In genomic region chr4:73603854-73604584, GRCh38 we compare ENCODE assay signal across 2 cellular contexts.
TF ChIP-seq lines count a peak whose summit lies in the region.

No MANE protein-coding gene starts in this region.

TF ChIP-seq in GM12878, 131 proteins besides CTCF, POLR2A, EP300 and RAD21 (continues in another document):
- no peak for TF ChIP-seq ESRRA (IDR thresholded peaks at IDR 0.05; ENCODE audit: low read length)
- TF ChIP-seq HDGF (IDR thresholded peaks at IDR 0.05), result peak; percentile 87; the same call in 1 of the 2 replicates
- TF ChIP-seq TARDBP (IDR thresholded peaks at IDR 0.05; ENCODE audit: borderline replicate concordance), result no peak
- TF ChIP-seq ATF7 (IDR thresholded peaks at IDR 0.05; ENCODE audit: low read depth), result 0 out of 2 replicates have a peak, but pooled peaks have one; percentile 16
- TF ChIP-seq IKZF2 (IDR thresholded peaks at IDR 0.05), result 0 out of 4 replicates have a peak, but pooled peaks of 1 of the 2 experiments have one; percentile 18
- peak; percentile 22; the same call in 1 of the 2 replicates for TF ChIP-seq ZNF592 (IDR thresholded peaks at IDR 0.05)
- peak; percentile 64 for TF ChIP-seq MEF2B (IDR thresholded peaks at IDR 0.05; ENCODE audit: partially characterized antibody, poor library complexity, severe bottlenecking)
- TF ChIP-seq, protein P1, sequence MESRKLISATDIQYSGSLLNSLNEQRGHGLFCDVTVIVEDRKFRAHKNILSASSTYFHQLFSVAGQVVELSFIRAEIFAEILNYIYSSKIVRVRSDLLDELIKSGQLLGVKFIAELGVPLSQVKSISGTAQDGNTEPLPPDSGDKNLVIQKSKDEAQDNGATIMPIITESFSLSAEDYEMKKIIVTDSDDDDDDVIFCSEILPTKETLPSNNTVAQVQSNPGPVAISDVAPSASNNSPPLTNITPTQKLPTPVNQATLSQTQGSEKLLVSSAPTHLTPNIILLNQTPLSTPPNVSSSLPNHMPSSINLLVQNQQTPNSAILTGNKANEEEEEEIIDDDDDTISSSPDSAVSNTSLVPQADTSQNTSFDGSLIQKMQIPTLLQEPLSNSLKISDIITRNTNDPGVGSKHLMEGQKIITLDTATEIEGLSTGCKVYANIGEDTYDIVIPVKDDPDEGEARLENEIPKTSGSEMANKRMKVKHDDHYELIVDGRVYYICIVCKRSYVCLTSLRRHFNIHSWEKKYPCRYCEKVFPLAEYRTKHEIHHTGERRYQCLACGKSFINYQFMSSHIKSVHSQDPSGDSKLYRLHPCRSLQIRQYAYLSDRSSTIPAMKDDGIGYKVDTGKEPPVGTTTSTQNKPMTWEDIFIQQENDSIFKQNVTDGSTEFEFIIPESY (IDR thresholded peaks at IDR 0.05), result peak; percentile 51; the same call in 1 of the 2 replicates
- TF ChIP-seq FOS (IDR thresholded peaks at IDR 0.05; ENCODE audit: borderline replicate concordance, extremely low read depth, insufficient read length), result no peak
- peak; percentile 82 for TF ChIP-seq MLLT1 (IDR thresholded peaks at IDR 0.05)
- TF ChIP-seq STAT1 (conservative IDR thresholded peaks at IDR 0.05), result no peak
- no peak for TF ChIP-seq MAX (IDR thresholded peaks at IDR 0.05; ENCODE audit: low read depth, low read length)
- no peak for TF ChIP-seq ZBTB4 (CRISPR knock-in tag; IDR thresholded peaks at IDR 0.05)

TF ChIP-seq in HepG2, 621 proteins besides CTCF, POLR2A, EP300 and RAD21:
- 0 out of 2 replicates have a peak, but pooled peaks have one; percentile 1 for TF ChIP-seq ZNF335 (CRISPR knock-in tag; IDR thresholded peaks at IDR 0.05)
- TF ChIP-seq ZNF292 (CRISPR knock-in tag; IDR thresholded peaks at IDR 0.05; ENCODE audit: borderline replicate concordance, low read depth), result 0 out of 2 replicates have a peak, but pooled peaks have one; percentile 34
- TF ChIP-seq, protein P2, sequence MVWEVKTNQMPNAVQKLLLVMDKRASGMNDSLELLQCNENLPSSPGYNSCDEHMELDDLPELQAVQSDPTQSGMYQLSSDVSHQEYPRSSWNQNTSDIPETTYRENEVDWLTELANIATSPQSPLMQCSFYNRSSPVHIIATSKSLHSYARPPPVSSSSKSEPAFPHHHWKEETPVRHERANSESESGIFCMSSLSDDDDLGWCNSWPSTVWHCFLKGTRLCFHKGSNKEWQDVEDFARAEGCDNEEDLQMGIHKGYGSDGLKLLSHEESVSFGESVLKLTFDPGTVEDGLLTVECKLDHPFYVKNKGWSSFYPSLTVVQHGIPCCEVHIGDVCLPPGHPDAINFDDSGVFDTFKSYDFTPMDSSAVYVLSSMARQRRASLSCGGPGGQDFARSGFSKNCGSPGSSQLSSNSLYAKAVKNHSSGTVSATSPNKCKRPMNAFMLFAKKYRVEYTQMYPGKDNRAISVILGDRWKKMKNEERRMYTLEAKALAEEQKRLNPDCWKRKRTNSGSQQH (CRISPR knock-in tag; IDR thresholded peaks at IDR 0.05; ENCODE audit: low read depth), result no peak
- TF ChIP-seq ZNF570 (CRISPR knock-in tag; IDR thresholded peaks at IDR 0.05; ENCODE audit: borderline replicate concordance), result no peak
- TF ChIP-seq SNAPC2 (CRISPR knock-in tag; IDR thresholded peaks at IDR 0.05), result no peak
- TF ChIP-seq POLR2AphosphoS2 (IDR thresholded peaks at IDR 0.05; ENCODE audit: low read depth, low read length), result no peak
